8 cellular contexts compared by ENCODE assay signal in the genomic region with DNA sequence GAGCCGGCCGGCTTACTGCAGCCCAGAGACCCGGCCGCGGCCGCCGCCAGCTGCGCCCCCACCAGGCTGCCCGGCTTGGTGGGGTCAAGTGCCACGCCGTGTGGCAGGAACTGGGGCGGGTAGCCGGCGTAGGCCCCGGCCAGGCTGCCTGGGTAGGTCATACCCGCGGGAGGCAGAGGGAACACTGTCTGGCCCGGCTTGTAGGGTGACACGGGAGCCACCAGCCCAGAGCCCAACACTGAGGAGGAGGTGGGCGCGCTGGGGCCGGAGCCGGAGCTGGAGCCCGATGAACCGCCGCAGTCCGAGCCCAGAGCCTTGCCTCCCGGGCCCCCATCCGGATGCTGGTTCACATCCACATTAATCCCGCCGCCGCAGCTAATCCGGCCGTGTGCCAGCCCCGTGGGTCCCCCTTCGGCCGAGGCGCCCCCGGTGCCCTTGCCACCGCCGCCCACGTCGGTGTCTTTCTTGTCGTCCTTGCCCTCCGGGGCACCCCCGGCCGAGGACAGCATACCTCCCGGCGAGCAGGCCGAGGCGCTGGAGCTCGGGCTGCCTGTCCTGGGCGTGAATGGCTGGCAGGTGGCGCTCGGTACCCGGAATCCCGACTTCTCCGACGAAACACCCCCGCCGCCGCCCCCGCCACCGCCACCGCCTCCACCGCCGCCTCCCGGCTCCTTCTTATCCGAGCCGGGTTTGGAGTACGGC. TPM values are rescaled to one million over a fixed set of nuclear protein-coding genes. Genes with fewer than 3 reads are reported as not detected.
A peak's percentile ranks its signal among the peaks of the same experiment; 100 is the strongest.
DNase-seq lines count a peak whose midpoint lies in the region; ATAC-seq, FAIRE-seq and TF ChIP-seq lines count a peak whose summit lies in the region.

No MANE protein-coding gene starts in this region.

- H3K27ac ChIP-seq in A549 (peak overlapping the region; percentile 94 to 98), testis (peak overlapping the region; percentile 85 to 96)

- TF ChIP-seq CTCF in A549 (IDR thresholded peaks at IDR 0.05), result peak; percentile 60
- peak; percentile 54 for TF ChIP-seq CTCF in GM12872 (IDR thresholded peaks at IDR 0.05; ENCODE audit: insufficient read depth, low read depth, low read length)
- peak; percentile 62 for TF ChIP-seq CTCF in mesothelial cell of epicardium (IDR thresholded peaks at IDR 0.05; ENCODE audit: unreplicated experiment)
- TF ChIP-seq CTCF in testis (IDR thresholded peaks at IDR 0.05), result peak in 2 of 3 experiments; percentile 45 to 75

- H3K4me2 ChIP-seq in A549, result peak overlapping the region; percentile 98

- intact Hi-C loops in activated CD4-positive, alpha-beta memory T cell treated with anti-CD3 and anti-CD28 coated beads for 36 hours (cut with micrococcal nuclease), result loop anchor here (5.0 to 10.0 kb wide), 4 partner anchors 102 to 1148 kb away; no protein-coding TSS in a partner anchor
- intact Hi-C loops in testis (cut with DNase I; ENCODE audit: low total_unique reads), result loop anchor here (5.0 to 10.0 kb wide), 3 partner anchors 258 to 635 kb away; no protein-coding TSS in a partner anchor

- DNase-seq in A549 (ENCODE audit: low read depth in 1 of 2, low spot score in 1 of 2) (peak; percentile 64 to 70), NCI-H146 treated with DMSO at 0.1 percent for 48 hours (lab: John Stamatoyannopoulos, UW; ENCODE audit: unreplicated experiment) (peak; percentile 33), erythroblast (lab: John Stamatoyannopoulos, UW) (peak; percentile 48 to 55), mesothelial cell of epicardium (ENCODE audit: low spot score in 2 of 2, unreplicated experiment in 2 of 2) (peak; percentile 63 to 80), testis (peak; percentile 88)
- peak; percentile 57 for DNase-seq in activated CD4-positive, alpha-beta memory T cell treated with anti-CD3 and anti-CD28 coated beads for 36 hours

- H3K36me3 Mint-ChIP-seq in activated CD4-positive, alpha-beta memory T cell treated with anti-CD3 and anti-CD28 coated beads for 36 hours, result no peaks in the 10 kb centered on the region
- peaks cover 6% of the 10 kb centered on the region for H3K36me3 Mint-ChIP-seq in mesothelial cell of epicardium

- POLR2A ChIA-PET in A549 (lab: Yijun Ruan, JAX), result interaction anchor here (0.6 kb wide), 1 partner anchor 1584 kb away, joined by 4 read pairs; no protein-coding TSS in a partner anchor
- POLR2A ChIA-PET in activated CD4-positive, alpha-beta memory T cell treated with anti-CD3 and anti-CD28 coated beads for 36 hours (lab: Charles Lee), result interaction anchor here (1.1 kb wide), 1 partner anchor 8 kb away, joined by 4 read pairs; no protein-coding TSS in a partner anchor

- TF ChIP-seq POLR2A in A549 (IDR thresholded peaks at IDR 0.05; ENCODE audit: low read length) (no peak), erythroblast (IDR thresholded peaks at IDR 0.05; ENCODE audit: low read length) (no peak), testis (IDR thresholded peaks at IDR 0.05) (no peak)

- no peaks in the 10 kb centered on the region for H3K9me3 Mint-ChIP-seq in activated CD4-positive, alpha-beta memory T cell treated with anti-CD3 and anti-CD28 coated beads for 36 hours
- no peaks in the 10 kb centered on the region for H3K9me3 Mint-ChIP-seq in mesothelial cell of epicardium

- peaks cover 14% of the 10 kb centered on the region for H3K4me1 ChIP-seq in A549
- no peaks in the 10 kb centered on the region for H3K4me1 ChIP-seq in testis

- H3K4me3 ChIP-seq in A549, result peak overlapping the region; percentile 92
- H3K4me3 ChIP-seq in testis, result peak overlapping the region; percentile 78 to 83

- TF ChIP-seq EP300 in A549 (IDR thresholded peaks at IDR 0.05), result no peak

- peaks cover 29% of the 10 kb centered on the region for H3K4me1 Mint-ChIP-seq in activated CD4-positive, alpha-beta memory T cell treated with anti-CD3 and anti-CD28 coated beads for 36 hours (ENCODE audit: low read depth)
- H3K4me1 Mint-ChIP-seq in mesothelial cell of epicardium, result peaks cover 28% of the 10 kb centered on the region

- peaks cover 44% of the 10 kb centered on the region for H3K27me3 Mint-ChIP-seq in activated CD4-positive, alpha-beta memory T cell treated with anti-CD3 and anti-CD28 coated beads for 36 hours
- H3K27me3 Mint-ChIP-seq in mesothelial cell of epicardium (ENCODE audit: low read depth), result peaks cover 4% of the 10 kb centered on the region

- CTCF ChIA-PET in A549 (lab: Yijun Ruan, JAX), result interaction anchor here (0.6 to 5.7 kb wide), 25 partner anchors 16 to 904 kb away, joined by 3 to 83 read pairs (median 4); no protein-coding TSS in a partner anchor
- CTCF ChIA-PET in activated CD4-positive, alpha-beta memory T cell treated with anti-CD3 and anti-CD28 coated beads for 36 hours (lab: Charles Lee), result interaction anchor here (0.8 to 2.1 kb wide), 3 partner anchors 17 to 637 kb away, joined by 3 to 4 read pairs (median 3); no protein-coding TSS in a partner anchor

- H3K9me3 ChIP-seq in A549 (no peaks in the 10 kb centered on the region), testis (no peaks in the 10 kb centered on the region)

- 25% methylated on average over 25 of the region's 71 CpGs for WGBS in A549 (ENCODE audit: missing lambda C conversion rate)
- WGBS in testis, 2 donors, result 6% methylated on average over 46 of the region's 71 CpGs; no CpG with 5 or more reads in 1 of the 2 donors

- ATAC-seq in A549 (peak; percentile 5 to 45; a peak in 3 of 6 replicates), GM18520 (IDR thresholded peaks at IDR 0.05; ENCODE audit: unreplicated experiment) (no peak)

- FAIRE-seq in A549 (lab: Jason Lieb, UNC), result no peak

- H3K4me3 Mint-ChIP-seq in activated CD4-positive, alpha-beta memory T cell treated with anti-CD3 and anti-CD28 coated beads for 36 hours, result no peak overlapping the region
- peak overlapping the region; percentile 80 for H3K4me3 Mint-ChIP-seq in mesothelial cell of epicardium

- no peaks in the 10 kb centered on the region for H3K36me3 ChIP-seq in testis (ENCODE audit: low read depth, missing control alignments)

- no peaks in the 10 kb centered on the region for H3K27me3 ChIP-seq in testis

- no peak overlapping the region for H3K27ac Mint-ChIP-seq in activated CD4-positive, alpha-beta memory T cell treated with anti-CD3 and anti-CD28 coated beads for 36 hours
- H3K27ac Mint-ChIP-seq in mesothelial cell of epicardium, result no peak overlapping the region

- TF ChIP-seq RAD21 in A549 (conservative IDR thresholded peaks at IDR 0.05 in 1 of 2, IDR thresholded peaks at IDR 0.05 in 1 of 2), result peak; percentile 65 to 94

TF ChIP-seq in A549, 52 proteins besides CTCF, POLR2A, EP300 and RAD21:
- TF ChIP-seq SMC3 (IDR thresholded peaks at IDR 0.05) (peak; percentile 95), JUN (IDR thresholded peaks at IDR 0.05) (peak in 1 of 2 experiments; percentile 66; a peak in 2 of 5 replicates), RFX5 (IDR thresholded peaks at IDR 0.05) (no peak)

RNA-seq across cellular contexts. Expression of a gene that starts 2.0 kb away (rescaled TPM):
- 0.54 and 0.71 TPM in 2 replicates for polyA plus RNA-seq in A549 (2011; rRNA removed)
- polyA plus RNA-seq in A549 (2012; cell fraction: cytosol; rRNA removed), result 1.6 and 2.3 TPM in 2 replicates
- polyA plus RNA-seq in A549 (2012; cell fraction: nucleus; rRNA removed), result 5.2 and 8.3 TPM in 2 replicates
- 9.5 to 13.1 TPM (median 12.8 TPM) in 3 replicates for polyA plus RNA-seq in A549 (2017; fragmentation: RNase III; extraction: RNeasy Plus Mini Kit Qiagen cat#74134 plus additional on column Dnase treatment)
- 0.33 and 0.49 TPM in 2 replicates for polyA minus RNA-seq in A549 (2011; rRNA and poly(A)+ RNA removed)
- total RNA-seq in activated CD4-positive, alpha-beta memory T cell treated with anti-CD3 and anti-CD28 coated beads for 36 hours, result under 1 TPM; 0.38 to 0.56 TPM
- 58.0 to 59.9 TPM (median 58.3 TPM) in 3 replicates for total RNA-seq in mesothelial cell of epicardium
- 1 to 10 TPM; 8.0 to 9.8 TPM for total RNA-seq in testis
- polyA plus RNA-seq in testis (ENCODE audit: insufficient read depth, low read depth, low replicate concordance), result 7.0 TPM

RNA-seq across cellular contexts. Expression of a gene that starts 31.8 kb away (rescaled TPM):
- polyA plus RNA-seq in A549 (2011; rRNA removed) (5.2 and 5.6 TPM in 2 replicates), A549 (2017; fragmentation: RNase III; extraction: RNeasy Plus Mini Kit Qiagen cat#74134 plus additional on column Dnase treatment) (4.1 to 5.1 TPM (median 4.6 TPM) in 3 replicates), testis (ENCODE audit: insufficient read depth, low read depth, low replicate concordance) (13.8 TPM)
- 0.73 and 1.4 TPM in 2 replicates for polyA plus RNA-seq in A549 (2012; cell fraction: cytosol; rRNA removed)
- polyA plus RNA-seq in A549 (2012; cell fraction: nucleus; rRNA removed), result 0.89 and 1.5 TPM in 2 replicates
- polyA minus RNA-seq in A549 (2011; rRNA and poly(A)+ RNA removed), result 8.2 and 14.0 TPM in 2 replicates
- not detected for total RNA-seq in activated CD4-positive, alpha-beta memory T cell treated with anti-CD3 and anti-CD28 coated beads for 36 hours
- total RNA-seq in mesothelial cell of epicardium (2.0 to 3.3 TPM (median 2.7 TPM) in 3 replicates), testis (10 to 100 TPM in 1 of 2 donors, 1 to 10 TPM in 1; 7.6 to 10.6 TPM)

Comparison
In these comparisons a context has a peak if more than half of its experiments do, and no peak if none do; other contexts are left out.
1. DNase-seq: peak in every context shown above with its lines; median percentile 88 in testis; 72 in mesothelial cell of epicardium; 67 in A549; 57 in activated CD4-positive, alpha-beta memory T cell treated with anti-CD3 and anti-CD28 coated beads for 36 hours; 52 in erythroblast; 33 in NCI-H146 treated with DMSO at 0.1 percent for 48 hours.
2. RNA of a gene that starts 2.0 kb away (total RNA-seq): 58.0 to 59.9 TPM in mesothelial cell of epicardium and 8.0 to 9.8 TPM in testis; 0.38 to 0.56 TPM in activated CD4-positive, alpha-beta memory T cell treated with anti-CD3 and anti-CD28 coated beads for 36 hours; every median in the first group is over 4 times any median in the second.
3. Peak in every context shown above with its lines, with median percentiles within 50 percentile points of each other: CTCF ChIP-seq.